In the genomic region with DNA sequence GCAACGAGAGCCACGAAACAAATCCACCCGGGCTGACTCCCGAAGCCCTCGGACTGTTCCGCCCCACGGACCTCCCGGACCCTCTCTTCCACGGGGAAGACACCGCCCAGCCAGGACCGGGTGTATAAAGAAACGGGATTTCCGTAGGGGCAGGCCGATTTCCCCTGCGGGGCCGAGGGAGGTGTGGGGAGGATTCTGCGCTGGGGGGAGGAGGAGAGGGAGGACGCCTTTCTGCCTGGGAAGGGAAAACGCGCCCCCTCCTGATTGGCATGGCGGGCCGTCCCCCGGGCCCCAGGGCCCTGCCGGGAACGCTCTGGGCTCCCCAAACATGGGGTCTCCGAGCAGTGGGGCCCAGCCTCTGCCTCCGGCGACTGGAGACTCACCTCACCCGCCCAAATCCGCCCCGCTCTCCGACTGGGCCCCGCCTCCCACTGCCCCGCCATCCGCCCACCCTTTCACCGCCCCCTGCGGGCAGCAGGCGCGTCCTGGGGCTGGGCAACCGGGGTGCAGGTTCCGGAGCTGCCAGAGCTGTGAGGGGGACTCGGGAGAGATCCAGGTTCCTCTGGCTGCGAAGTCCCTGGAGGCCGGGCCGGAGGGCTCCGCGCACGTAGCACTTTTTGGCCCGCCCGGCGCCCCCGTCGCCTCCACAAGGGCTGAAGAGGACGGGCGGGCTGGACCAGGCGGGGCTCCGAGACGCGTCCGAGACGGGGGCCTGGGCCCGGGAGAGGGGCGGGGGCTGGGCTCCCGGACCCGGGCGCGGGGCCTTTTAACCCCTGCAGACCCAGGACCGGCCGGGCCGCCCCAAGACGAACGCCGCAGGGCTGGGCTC, we compare ENCODE assay signal across 8 cellular contexts. TPM values are rescaled to one million over a fixed set of nuclear protein-coding genes. Genes with fewer than 3 reads are reported as not detected.
DNase-seq lines count a peak whose midpoint lies in the region; ATAC-seq and TF ChIP-seq lines count a peak whose summit lies in the region.

No MANE protein-coding gene starts in this region.

- no peak for TF ChIP-seq POLR2A in tibial nerve (IDR thresholded peaks at IDR 0.05)

- H3K27me3 ChIP-seq in neutrophil (peaks cover 62% of the 10 kb centered on the region), tibial nerve (peaks cover 0 to 4% of the 10 kb centered on the region in 2 donors)

- ATAC-seq in HG02840 (IDR thresholded peaks at IDR 0.05; ENCODE audit: low FRiP score, unreplicated experiment) = peak; percentile 35

- no peak for TF ChIP-seq EP300 in tibial nerve (IDR thresholded peaks at IDR 0.05)

- H3K9me3 ChIP-seq in neutrophil (no peaks in the 10 kb centered on the region), tibial nerve (peaks cover 0 to 10% (median 0%) of the 10 kb centered on the region in 4 donors)

- H3K27ac ChIP-seq in neutrophil (peak overlapping the region; percentile 58), tibial nerve (peak overlapping the region; percentile 93 to 100 (median 95))

- H3K4me3 ChIP-seq in fibroblast of the aortic adventitia (ENCODE audit: low read depth, low read length) (peak overlapping the region; percentile 72), neutrophil (ENCODE audit: low read depth in 1 of 2, low read length in 1 of 2) (peak overlapping the region; percentile 61 to 78), tibial nerve (peak overlapping the region; percentile 69 to 99 (median 85))

- DNase-seq in NCI-H524 (lab: John Stamatoyannopoulos, UW) = peak; percentile 58 to 59
- DNase-seq in NCI-H524 treated with DMSO at 0.1 percent for 48 hours (lab: John Stamatoyannopoulos, UW) = no peak
- DNase-seq in NCI-H2196 treated with DMSO at 0.1 percent for 48 hours (lab: John Stamatoyannopoulos, UW; ENCODE audit: unreplicated experiment) = peak; percentile 61
- peak; percentile 56 for DNase-seq in activated T-helper 1 cell treated with Interleukin-2 at 50 U/mL for 16 hours (ENCODE audit: low read depth)
- no peak for DNase-seq in fibroblast of the aortic adventitia (ENCODE audit: low read depth)
- no peak for DNase-seq in tibial nerve (ENCODE audit: low spot score in 2 of 2)

- TF ChIP-seq CTCF in fibroblast of the aortic adventitia (IDR thresholded peaks at IDR 0.05; ENCODE audit: insufficient read depth, low read length) (peak; percentile 36), neutrophil (IDR thresholded peaks at IDR 0.05) (no peak), tibial nerve (IDR thresholded peaks at IDR 0.05) (peak in 4 of 5 experiments; percentile 23 to 39 (median 28))

- 1 to 3% methylated on average over 19 to 44 of the region's 73 CpGs for WGBS in tibial nerve, 2 donors

- H3K36me3 ChIP-seq in neutrophil (no peaks in the 10 kb centered on the region), tibial nerve (peaks cover 0 to 31% (median 0%) of the 10 kb centered on the region in 3 donors)

- H3K4me1 ChIP-seq in neutrophil (ENCODE audit: control insufficient read depth in 1 of 2, insufficient read depth in 1 of 2, low read depth in 1 of 2, low read length in 1 of 2) (peaks cover 13 to 18% of the 10 kb centered on the region in 2 experiments), tibial nerve (peaks cover 0 to 39% (median 16%) of the 10 kb centered on the region in 4 donors)

RNA-seq across cellular contexts. Expression of gene PPDPF, which starts 0.6 kb away (rescaled TPM):
- total RNA-seq in fibroblast of the aortic adventitia (ENCODE audit: low replicate concordance) (35.3 and 97.0 TPM in 2 replicates), tibial nerve (100 to 1,000 TPM in 3 of 4 donors, 10 to 100 TPM in 1; 59.0 to 165 (median 119) TPM)

RNA-seq across cellular contexts. Expression of gene PTK6, which starts 17.2 kb away (rescaled TPM):
- not detected in 2 replicates for total RNA-seq in fibroblast of the aortic adventitia (ENCODE audit: low replicate concordance)
- under 1 TPM in 2 of 4 donors, not detected in 2; 0.21 to 0.90 TPM for total RNA-seq in tibial nerve

RNA-seq across cellular contexts. Expression of gene EEF1A2, which starts 21.1 kb away (rescaled TPM):
- total RNA-seq in fibroblast of the aortic adventitia (ENCODE audit: low replicate concordance) (0.18 TPM in 1 of 2 replicates, not detected in the other), tibial nerve (not detected)

RNA-seq across cellular contexts. Expression of gene SRMS, which starts 27.6 kb away (rescaled TPM):
- total RNA-seq in fibroblast of the aortic adventitia (ENCODE audit: low replicate concordance) (not detected in 2 replicates), tibial nerve (not detected)

RNA-seq across cellular contexts. Expression of gene FNDC11, which starts 34.0 kb away (rescaled TPM):
- total RNA-seq in fibroblast of the aortic adventitia (ENCODE audit: low replicate concordance) = 0.25 and 0.45 TPM in 2 replicates
- 1 to 10 TPM in 1 of 4 donors, under 1 TPM in 2, not detected in 1; 0.21 to 1.4 (median 0.30) TPM for total RNA-seq in tibial nerve

Comparison
In these comparisons a context has a peak if more than half of its experiments do, and no peak if none do; other contexts are left out.
1. DNase-seq: peak in NCI-H524 (2 of 2), NCI-H2196 treated with DMSO at 0.1 percent for 48 hours (single experiment) and activated T-helper 1 cell treated with Interleukin-2 at 50 U/mL for 16 hours (single experiment); none in NCI-H524 treated with DMSO at 0.1 percent for 48 hours (single experiment), fibroblast of the aortic adventitia (single experiment) and tibial nerve (0 of 2).
2. Peak in every context shown above with its lines, with median percentiles within 50 percentile points of each other: H3K4me3 ChIP-seq.